In the genomic region with DNA sequence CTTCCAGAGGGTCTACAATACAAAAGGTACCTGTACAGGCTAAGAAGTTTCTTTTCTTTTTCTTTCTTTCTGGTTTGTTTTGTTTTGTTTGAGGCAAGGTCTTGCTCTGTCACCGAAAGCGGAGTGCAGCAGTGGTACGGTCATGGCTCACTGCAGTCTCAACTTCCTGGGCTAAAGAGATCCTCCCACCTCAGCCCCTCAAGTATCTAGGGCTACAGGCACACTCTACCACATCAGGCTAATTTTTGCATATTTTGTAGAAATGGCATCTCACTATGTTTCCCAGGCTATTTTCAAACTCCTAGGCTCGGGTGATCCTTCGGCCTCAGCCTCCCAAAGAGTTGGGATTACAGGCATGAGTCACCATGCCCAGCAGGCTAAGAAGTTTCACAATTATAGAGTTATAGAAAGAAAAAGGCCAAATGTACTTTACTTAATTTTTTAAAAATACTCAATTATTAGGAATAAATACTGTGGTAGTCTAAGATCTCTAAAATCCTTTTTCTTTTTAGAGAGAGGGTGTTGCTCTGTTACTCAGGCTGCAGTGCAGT, we compare ENCODE assay signal across 13 cellular contexts. TPM values are rescaled to one million over a fixed set of nuclear protein-coding genes. Genes with fewer than 3 reads are reported as not detected.
DNase-seq lines count a peak whose midpoint lies in the region; ATAC-seq, FAIRE-seq and TF ChIP-seq lines count a peak whose summit lies in the region.
"Had no signal": no experiment of that assay in that cellular context is flagged by ENCODE, and none has a peak within 500 bp of the region (broad histone marks: within the 10 kb centered on the region; RNA-seq: fewer than 3 reads in every experiment).

No MANE protein-coding gene starts in this region.

- no peak for TF ChIP-seq CTCF in bronchial epithelial cell (IDR thresholded peaks at IDR 0.05; ENCODE audit: insufficient read depth, low read length, severe bottlenecking)

- peaks cover 0 to 3% of the 10 kb centered on the region in 2 donors for H3K36me3 Mint-ChIP-seq in CD4-positive, alpha-beta memory T cell
- H3K36me3 Mint-ChIP-seq: activated naive CD4-positive, alpha-beta T cell treated with anti-CD3 and anti-CD28 coated beads, Interleukin-2, amount 50 U/mL, for 24 hours had no signal

- no peak overlapping the region for H3K4me3 ChIP-seq in bronchial epithelial cell (ENCODE audit: low read depth, low read length)
- no peak overlapping the region for H3K4me3 ChIP-seq in CD4-positive, alpha-beta memory T cell (ENCODE audit: low read length in 2 of 2)
- H3K4me3 ChIP-seq: MG63 had no signal

- H3K36me3 ChIP-seq in bronchial epithelial cell (ENCODE audit: control insufficient read depth, insufficient read depth, low read length): no peaks in the 10 kb centered on the region
- H3K36me3 ChIP-seq in CD4-positive, alpha-beta memory T cell (ENCODE audit: insufficient read depth, low read length): no peaks in the 10 kb centered on the region
- H3K36me3 ChIP-seq: MG63 had no signal

- ATAC-seq in GM21528 (IDR thresholded peaks at IDR 0.05; ENCODE audit: low FRiP score, unreplicated experiment): peak; percentile 58
- ATAC-seq in HG03280 (IDR thresholded peaks at IDR 0.05; ENCODE audit: unreplicated experiment): peak; percentile 60
- ATAC-seq: left colon had no signal

- H3K4me1 Mint-ChIP-seq in CD4-positive, alpha-beta memory T cell: peaks cover 11 to 33% (median 24%) of the 10 kb centered on the region in 4 donors

- CTCF ChIA-PET in CD4-positive, alpha-beta memory T cell (lab: Charles Lee; ENCODE audit: partially characterized antibody): no interaction called here

- FAIRE-seq in GM18507 (lab: Jason Lieb, UNC): peak; percentile 97
- no peak for FAIRE-seq in bronchial epithelial cell (lab: Jason Lieb, UNC)
- FAIRE-seq: endothelial cell of umbilical vein had no signal

- H3K4me1 ChIP-seq in CD4-positive, alpha-beta memory T cell (ENCODE audit: insufficient read depth, low read length): peaks cover 23% of the 10 kb centered on the region

- DNase-seq in GM18507 (ENCODE audit: extremely low spot score, insufficient read length, low read depth) (no peak), bronchial epithelial cell (ENCODE audit: low read depth) (peak; percentile 37), hepatic stellate cell (ENCODE audit: low spot score) (no peak), NCI-H187 treated with DMSO at 0.1 percent for 48 hours (lab: John Stamatoyannopoulos, UW) (no peak), HK-2 (ENCODE audit: unreplicated experiment) (no peak)
- DNase-seq in CD4-positive, alpha-beta memory T cell: no peak
- DNase-seq: activated CD4-positive, CD25-positive, alpha-beta regulatory T cell; left colon; MG63 had no signal

- no peak overlapping the region for H3K27ac ChIP-seq in CD4-positive, alpha-beta memory T cell (ENCODE audit: low read depth, low read length)

- no peaks in the 10 kb centered on the region for H3K9me3 Mint-ChIP-seq in CD4-positive, alpha-beta memory T cell
- H3K9me3 Mint-ChIP-seq: activated naive CD4-positive, alpha-beta T cell treated with anti-CD3 and anti-CD28 coated beads, Interleukin-2, amount 50 U/mL, for 24 hours had no signal

- POLR2A ChIA-PET in CD4-positive, alpha-beta memory T cell (lab: Charles Lee; ENCODE audit: partially characterized antibody): no interaction called here

- H3K4me3 Mint-ChIP-seq in CD4-positive, alpha-beta memory T cell: no peak overlapping the region
- H3K4me3 Mint-ChIP-seq: activated naive CD4-positive, alpha-beta T cell treated with anti-CD3 and anti-CD28 coated beads, Interleukin-2, amount 50 U/mL, for 24 hours had no signal

- no peaks in the 10 kb centered on the region for H3K27me3 ChIP-seq in bronchial epithelial cell (ENCODE audit: control insufficient read depth, insufficient read depth, low read length)
- H3K27me3 ChIP-seq in CD4-positive, alpha-beta memory T cell (ENCODE audit: insufficient read depth, low read length): no peaks in the 10 kb centered on the region
- H3K27me3 ChIP-seq: MG63 had no signal

- H3K27ac Mint-ChIP-seq in CD4-positive, alpha-beta memory T cell: peak overlapping the region in 1 of 7 donors; percentile 7
- H3K27ac Mint-ChIP-seq: activated naive CD4-positive, alpha-beta T cell treated with anti-CD3 and anti-CD28 coated beads, Interleukin-2, amount 50 U/mL, for 24 hours had no signal

- intact Hi-C loops in CD4-positive, alpha-beta memory T cell (cut with micrococcal nuclease): loop anchor here (5.0 kb wide), 1 partner anchor 214 kb away; the partner anchor contains the start of genes RAD51B and ZFYVE26

- peaks cover 0 to 1% of the 10 kb centered on the region in 2 donors for H3K27me3 Mint-ChIP-seq in CD4-positive, alpha-beta memory T cell
- H3K27me3 Mint-ChIP-seq: activated naive CD4-positive, alpha-beta T cell treated with anti-CD3 and anti-CD28 coated beads, Interleukin-2, amount 50 U/mL, for 24 hours had no signal

- no peaks in the 10 kb centered on the region for H3K9me3 ChIP-seq in CD4-positive, alpha-beta memory T cell (ENCODE audit: control insufficient read depth in 1 of 2, low read length in 2 of 2)
- H3K9me3 ChIP-seq: MG63 had no signal

RNA-seq across cellular contexts. Expression of gene PIGH, which starts 3.0 kb away (rescaled TPM):
- total RNA-seq in bronchial epithelial cell: 17.9 and 19.1 TPM in 2 replicates
- total RNA-seq in CD4-positive, alpha-beta memory T cell: 10 to 100 TPM; 28.0 to 35.8 TPM
- 10 to 100 TPM; 31.5 to 32.3 TPM for polyA plus RNA-seq in CD4-positive, alpha-beta memory T cell

RNA-seq across cellular contexts. Expression of gene ARG2, which starts 16.6 kb away (rescaled TPM):
- 113 and 123 TPM in 2 replicates for total RNA-seq in bronchial epithelial cell
- under 1 TPM in 1 of 2 experiments, not detected in 1; 0.55 TPM for total RNA-seq in CD4-positive, alpha-beta memory T cell
- 1 to 10 TPM; 1.3 to 1.4 TPM for polyA plus RNA-seq in CD4-positive, alpha-beta memory T cell

Comparison
In these comparisons a context has a peak if more than half of its experiments do, and no peak if none do; other contexts are left out.
1. RNA of gene ARG2, which starts 16.6 kb away (total RNA-seq): 113 to 123 TPM in bronchial epithelial cell; 0.55 TPM in CD4-positive, alpha-beta memory T cell; every median in the first group is over 10 times any median in the second.